ENCODE assay signal across 1 cellular context in the genomic region with DNA sequence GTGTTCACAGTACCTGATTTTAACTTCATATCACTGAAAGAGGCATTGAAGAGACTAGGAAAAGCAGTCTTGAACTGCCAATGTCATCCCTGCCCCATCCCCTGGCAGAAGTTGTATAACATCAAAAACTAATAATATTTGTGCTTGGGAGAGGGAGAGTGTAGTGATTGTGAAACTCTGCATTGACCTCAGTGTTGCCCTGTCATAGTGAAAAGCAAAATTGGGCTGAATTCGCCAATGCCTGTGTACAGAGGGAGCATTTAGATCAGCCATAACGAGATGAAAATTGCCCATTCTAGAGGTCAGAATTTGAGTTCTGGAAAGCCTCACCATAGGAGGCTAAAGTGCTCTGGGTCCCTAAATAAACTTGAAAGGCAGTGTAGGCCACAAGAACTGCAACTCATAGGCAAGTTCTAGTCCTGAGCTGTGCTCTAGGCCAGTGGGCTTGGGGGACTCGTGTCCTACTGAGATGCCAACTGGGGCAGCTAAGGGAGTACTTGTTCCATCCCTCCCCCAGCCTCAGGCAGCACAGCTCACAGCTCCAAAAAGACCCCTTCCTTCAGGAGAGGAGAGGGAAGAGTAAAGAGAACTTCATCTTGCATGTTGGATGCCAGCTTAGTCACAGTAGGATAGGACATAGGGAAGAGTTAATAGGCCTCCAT.
TF ChIP-seq lines count a peak whose summit lies in the region.

No MANE protein-coding gene starts in this region.

TF ChIP-seq in liver, 16 proteins besides CTCF, POLR2A, EP300 and RAD21 (continued from another document):
- TF ChIP-seq REST (IDR thresholded peaks at IDR 0.05) (no peak), RXRA (IDR thresholded peaks at IDR 0.05) (peak in 1 of 2 donors; percentile 65), EGR1 (IDR thresholded peaks at IDR 0.05; ENCODE audit: low read depth in 2 of 2) (no peak), JUND (IDR thresholded peaks at IDR 0.05) (no peak), FOXA1 (IDR thresholded peaks at IDR 0.05) (peak; percentile 36), ATF3 (IDR thresholded peaks at IDR 0.05) (no peak)
